7 cellular contexts compared by ENCODE assay signal in genomic region chr6:127606131-127606562, GRCh38. TPM values are rescaled to one million over a fixed set of nuclear protein-coding genes. Genes with fewer than 3 reads are reported as not detected.
DNase-seq lines count a peak whose midpoint lies in the region; ATAC-seq and TF ChIP-seq lines count a peak whose summit lies in the region.

No MANE protein-coding gene starts in this region.

- H4K20me1 ChIP-seq in neural progenitor cell (ENCODE audit: low read depth): no peaks in the 10 kb centered on the region

- peak; percentile 47 for TF ChIP-seq CTCF in brain microvascular endothelial cell (IDR thresholded peaks at IDR 0.05; ENCODE audit: low read depth, low read length, missing control alignments)
- TF ChIP-seq CTCF in neural progenitor cell (IDR thresholded peaks at IDR 0.05): peak; percentile 58

- H3K4me3 ChIP-seq in H7 (ENCODE audit: insufficient read depth, low read depth, low read length) (no peak overlapping the region), brain microvascular endothelial cell (ENCODE audit: low read depth, low read length) (no peak overlapping the region), neural progenitor cell (no peak overlapping the region)

- H3K9me3 ChIP-seq in neural progenitor cell (ENCODE audit: low read depth): no peaks in the 10 kb centered on the region

- H3K27ac ChIP-seq in brain microvascular endothelial cell (no peak overlapping the region), neural progenitor cell (no peak overlapping the region)

- no peak overlapping the region for H3K27ac Mint-ChIP-seq in neural progenitor cell
- H3K27ac Mint-ChIP-seq in activated T-helper 17 cell treated with anti-CD3 and anti-CD28 coated beads, Interleukin-2, amount 50 U/mL, for 72 hours: no peak overlapping the region

- in situ Hi-C loops in brain microvascular endothelial cell (cut with HindIII; ENCODE audit: low pct_ligation_motif_present, low sequenced_read_pairs): no loop called here

- H3K4me1 Mint-ChIP-seq in neural progenitor cell: no peaks in the 10 kb centered on the region
- H3K4me1 Mint-ChIP-seq in activated T-helper 17 cell treated with anti-CD3 and anti-CD28 coated beads, Interleukin-2, amount 50 U/mL, for 72 hours: no peaks in the 10 kb centered on the region

- DNase-seq in H7 (peak; percentile 22), NCI-H2227 (lab: John Stamatoyannopoulos, UW; ENCODE audit: unreplicated experiment) (peak; percentile 50), brain microvascular endothelial cell (peak; percentile 44), neural progenitor cell (ENCODE audit: low spot score) (peak; percentile 67)

- no peaks in the 10 kb centered on the region for H3F3A ChIP-seq in neural progenitor cell (ENCODE audit: low read depth)

- H3K36me3 Mint-ChIP-seq in neural progenitor cell: no peaks in the 10 kb centered on the region
- H3K36me3 Mint-ChIP-seq in activated T-helper 17 cell treated with anti-CD3 and anti-CD28 coated beads, Interleukin-2, amount 50 U/mL, for 72 hours (ENCODE audit: low read depth): no peaks in the 10 kb centered on the region

- no peak for ATAC-seq in activated T-helper 17 cell treated with anti-CD3 and anti-CD28 coated beads, Interleukin-2, amount 50 U/mL, for 72 hours (replicated peaks)
- ATAC-seq in GM19328 (IDR thresholded peaks at IDR 0.05; ENCODE audit: unreplicated experiment) (no peak), HG02623 (IDR thresholded peaks at IDR 0.05; ENCODE audit: unreplicated experiment) (no peak)

- H3K27me3 ChIP-seq in H7 (ENCODE audit: control insufficient read depth, insufficient read depth, low read length): no peaks in the 10 kb centered on the region
- H3K27me3 ChIP-seq in brain microvascular endothelial cell (replicated peaks): no peaks in the 10 kb centered on the region
- H3K27me3 ChIP-seq in neural progenitor cell: no peaks in the 10 kb centered on the region

- no peaks in the 10 kb centered on the region for H3K9me3 Mint-ChIP-seq in neural progenitor cell
- no peaks in the 10 kb centered on the region for H3K9me3 Mint-ChIP-seq in activated T-helper 17 cell treated with anti-CD3 and anti-CD28 coated beads, Interleukin-2, amount 50 U/mL, for 72 hours

- no peak overlapping the region for H3K4me3 Mint-ChIP-seq in neural progenitor cell
- H3K4me3 Mint-ChIP-seq in activated T-helper 17 cell treated with anti-CD3 and anti-CD28 coated beads, Interleukin-2, amount 50 U/mL, for 72 hours: no peak overlapping the region

- H3K79me2 ChIP-seq in neural progenitor cell (ENCODE audit: low read depth): no peaks in the 10 kb centered on the region

- H3K36me3 ChIP-seq in H7 (replicated peaks; ENCODE audit: control insufficient read depth, insufficient read depth, low read length) (no peaks in the 10 kb centered on the region), brain microvascular endothelial cell (replicated peaks) (no peaks in the 10 kb centered on the region), neural progenitor cell (no peaks in the 10 kb centered on the region)

- H3K4me2 ChIP-seq in neural progenitor cell: no peak overlapping the region

- H3K4me1 ChIP-seq in neural progenitor cell: no peaks in the 10 kb centered on the region

- no peaks in the 10 kb centered on the region for H3K27me3 Mint-ChIP-seq in neural progenitor cell (ENCODE audit: insufficient read depth, low read depth)
- H3K27me3 Mint-ChIP-seq in activated T-helper 17 cell treated with anti-CD3 and anti-CD28 coated beads, Interleukin-2, amount 50 U/mL, for 72 hours: no peaks in the 10 kb centered on the region

- H2AFZ ChIP-seq in neural progenitor cell (replicated peaks): no peak overlapping the region

- H3K9ac ChIP-seq in neural progenitor cell: no peak overlapping the region

RNA-seq across cellular contexts. Expression of gene C6orf58, which starts 29.2 kb away (rescaled TPM):
- not detected in 2 replicates for total RNA-seq in H7 (2014; rRNA removed; shearing (Covaris generic))
- not detected in 2 replicates for total RNA-seq in neural progenitor cell (ENCODE audit: low replicate concordance)
- total RNA-seq in activated T-helper 17 cell treated with anti-CD3 and anti-CD28 coated beads, Interleukin-2, amount 50 U/mL, for 72 hours: not detected
